ENCODE assay signal across 1 cellular context in genomic region chr1:116110507-116111195, GRCh38.
TF ChIP-seq lines count a peak whose summit lies in the region.

No MANE protein-coding gene starts in this region.

TF ChIP-seq in GM12878, 131 proteins besides CTCF, POLR2A, EP300 and RAD21 (continued from another document and continues in another):
- TF ChIP-seq ZBTB40 (IDR thresholded peaks at IDR 0.05; ENCODE audit: borderline replicate concordance) (no peak), EZH2 (IDR thresholded peaks at IDR 0.05; ENCODE audit: borderline replicate concordance, control insufficient read depth, low read depth, low read length) (no peak), ATF3 (IDR thresholded peaks at IDR 0.05; ENCODE audit: borderline replicate concordance, extremely low read depth, low read depth, low read length) (no peak), RAD51 (IDR thresholded peaks at IDR 0.05) (0 out of 2 replicates have a peak, but pooled peaks have one; percentile 15), SRF (IDR thresholded peaks at IDR 0.05; ENCODE audit: low read depth in 2 of 2, low read length in 2 of 2) (no peak), SP1 (IDR thresholded peaks at IDR 0.05; ENCODE audit: low read depth, low read length) (no peak), CHD4 (IDR thresholded peaks at IDR 0.05) (no peak), ZZZ3 (IDR thresholded peaks at IDR 0.05; ENCODE audit: control insufficient read depth, insufficient read length, low read depth) (no peak), NKRF (conservative IDR thresholded peaks at IDR 0.05) (no peak), ELK1 (IDR thresholded peaks at IDR 0.05; ENCODE audit: low read depth, low read length) (no peak), MAX (IDR thresholded peaks at IDR 0.05; ENCODE audit: low read depth, low read length) (no peak), BMI1 (IDR thresholded peaks at IDR 0.05; ENCODE audit: borderline replicate concordance) (0 out of 2 replicates have a peak, but pooled peaks have one; percentile 13), YY1 (IDR thresholded peaks at IDR 0.05; ENCODE audit: low read depth, low read length) (no peak), YBX1 (IDR thresholded peaks at IDR 0.05) (no peak), TCF7 (IDR thresholded peaks at IDR 0.05; ENCODE audit: borderline replicate concordance) (no peak), MYC (IDR thresholded peaks at IDR 0.05; ENCODE audit: insufficient read depth, insufficient read length, insufficient replicate concordance, low read length, severe bottlenecking) (no peak), KAT2A (conservative IDR thresholded peaks at IDR 0.05; ENCODE audit: control insufficient read depth, low read depth, low read length) (no peak), STAT1 (conservative IDR thresholded peaks at IDR 0.05) (no peak), FOXM1 (IDR thresholded peaks at IDR 0.05; ENCODE audit: low read depth, low read length) (no peak), TBL1XR1 (IDR thresholded peaks at IDR 0.05; ENCODE audit: low read depth, low read length) (peak; percentile 62; the same call in 1 of the 2 replicates), E2F4 (IDR thresholded peaks at IDR 0.05; ENCODE audit: low read depth, low read length) (no peak), DPF2 (IDR thresholded peaks at IDR 0.05) (peak; percentile 69), MLLT1 (IDR thresholded peaks at IDR 0.05) (0 out of 2 replicates have a peak, but pooled peaks have one; percentile 59), IRF3 (IDR thresholded peaks at IDR 0.05) (no peak), STAT3 (IDR thresholded peaks at IDR 0.05; ENCODE audit: low read depth, low read length) (no peak), NRF1 (conservative IDR thresholded peaks at IDR 0.05; ENCODE audit: low read depth, low read length) (no peak), CEBPB (IDR thresholded peaks at IDR 0.05; ENCODE audit: borderline replicate concordance in 1 of 2, low read depth in 2 of 2, low read length in 2 of 2) (no peak), SKIL (IDR thresholded peaks at IDR 0.05; ENCODE audit: low read depth, poor library complexity, severe bottlenecking) (peak; percentile 65), BCL3 (IDR thresholded peaks at IDR 0.05; ENCODE audit: borderline replicate concordance, insufficient read depth, low read depth, low read length, poor library complexity, severe bottlenecking) (no peak), ZNF592 (IDR thresholded peaks at IDR 0.05) (no peak), USF2 (IDR thresholded peaks at IDR 0.05; ENCODE audit: borderline replicate concordance, low read depth, low read length) (no peak), IRF4 (IDR thresholded peaks at IDR 0.05; ENCODE audit: low read depth, low read length) (no peak)
